9 cellular contexts compared by ENCODE assay signal in genomic region chr2:28643911-28644334, GRCh38.
DNase-seq lines count a peak whose midpoint lies in the region; ATAC-seq and TF ChIP-seq lines count a peak whose summit lies in the region.
"Had no signal": no experiment of that assay in that cellular context is flagged by ENCODE, and none has a peak within 500 bp of the region (broad histone marks: within the 10 kb centered on the region; RNA-seq: fewer than 3 reads in every experiment).

No MANE protein-coding gene starts in this region.

- H3K9me3 ChIP-seq in endodermal cell (ENCODE audit: control insufficient read depth, low read length), result no peaks in the 10 kb centered on the region
- no peaks in the 10 kb centered on the region for H3K9me3 ChIP-seq in neuronal stem cell (replicated peaks in 1 of 2; ENCODE audit: control insufficient read depth in 2 of 2, insufficient read depth in 1 of 2, low read depth in 1 of 2, low read length in 2 of 2)

- no peak overlapping the region for H3K4ac ChIP-seq in neuronal stem cell (ENCODE audit: low read length)

- no peak overlapping the region for H2BK5ac ChIP-seq in neuronal stem cell (ENCODE audit: low read length)

- no peak overlapping the region for H2AK5ac ChIP-seq in neuronal stem cell (ENCODE audit: low read depth, low read length)

- peak overlapping the region; percentile 45 for H3K27ac ChIP-seq in endodermal cell (ENCODE audit: low read depth, low read length)
- no peak overlapping the region for H3K27ac ChIP-seq in neuronal stem cell (replicated peaks; ENCODE audit: low read length)
- no peak overlapping the region for H3K27ac ChIP-seq in brain microvascular endothelial cell

- H3K36me3 ChIP-seq in endodermal cell (ENCODE audit: control insufficient read depth, insufficient read depth, low read length) (no peaks in the 10 kb centered on the region), neuronal stem cell (replicated peaks in 1 of 2; ENCODE audit: control insufficient read depth in 2 of 2, insufficient read depth in 2 of 2, low read length in 2 of 2) (no peaks in the 10 kb centered on the region), brain microvascular endothelial cell (replicated peaks) (no peaks in the 10 kb centered on the region)

- no peak overlapping the region for H3K9ac ChIP-seq in endodermal cell (ENCODE audit: extremely low read depth, low read length, poor library complexity, severe bottlenecking)
- no peak overlapping the region for H3K9ac ChIP-seq in neuronal stem cell (ENCODE audit: low read depth, low read length, poor library complexity)

- intact Hi-C loops in activated CD8-positive, alpha-beta T cell treated with anti-CD3 and anti-CD28 coated beads for 36 hours (cut with micrococcal nuclease), result no loop called here

- no peak overlapping the region for H3K14ac ChIP-seq in neuronal stem cell (ENCODE audit: low read length)

- no peak overlapping the region for H3K23ac ChIP-seq in neuronal stem cell (ENCODE audit: low read depth, low read length, poor library complexity)

- no peak overlapping the region for H2BK15ac ChIP-seq in neuronal stem cell (ENCODE audit: low read length)

- no peaks in the 10 kb centered on the region for H3K36me3 Mint-ChIP-seq in endodermal cell (ENCODE audit: low read depth)
- H3K36me3 Mint-ChIP-seq in activated CD8-positive, alpha-beta T cell treated with anti-CD3 and anti-CD28 coated beads for 36 hours (ENCODE audit: low read depth), result no peaks in the 10 kb centered on the region
- H3K36me3 Mint-ChIP-seq in activated T-cell treated with anti-CD3 and anti-CD28 coated beads, Interleukin-2, amount 50 U/mL, for 4 hours (ENCODE audit: insufficient read depth), result no peaks in the 10 kb centered on the region

- H3K4me3 Mint-ChIP-seq in endodermal cell, result no peak overlapping the region
- H3K4me3 Mint-ChIP-seq in activated CD8-positive, alpha-beta T cell treated with anti-CD3 and anti-CD28 coated beads for 36 hours, result no peak overlapping the region
- no peak overlapping the region for H3K4me3 Mint-ChIP-seq in activated T-cell treated with anti-CD3 and anti-CD28 coated beads, Interleukin-2, amount 50 U/mL, for 4 hours

- no peak overlapping the region for H4K8ac ChIP-seq in neuronal stem cell (ENCODE audit: low read depth, low read length)

- H3K4me1 Mint-ChIP-seq in endodermal cell, result peaks cover 2% of the 10 kb centered on the region
- peaks cover 23% of the 10 kb centered on the region for H3K4me1 Mint-ChIP-seq in activated CD8-positive, alpha-beta T cell treated with anti-CD3 and anti-CD28 coated beads for 36 hours (ENCODE audit: low read depth)
- H3K4me1 Mint-ChIP-seq in activated T-cell treated with anti-CD3 and anti-CD28 coated beads, Interleukin-2, amount 50 U/mL, for 4 hours (ENCODE audit: low read depth), result peaks cover 9% of the 10 kb centered on the region

- POLR2A ChIA-PET in activated CD8-positive, alpha-beta T cell treated with anti-CD3 and anti-CD28 coated beads for 36 hours (lab: Charles Lee), result interaction anchor here (0.6 to 1.1 kb wide), 2 partner anchors 19 to 292 kb away, joined by 3 to 5 read pairs; no protein-coding TSS in a partner anchor

- no peak overlapping the region for H2BK12ac ChIP-seq in neuronal stem cell (ENCODE audit: low read length)

- no peaks in the 10 kb centered on the region for H3K27me3 Mint-ChIP-seq in endodermal cell (ENCODE audit: insufficient read depth)
- H3K27me3 Mint-ChIP-seq in activated CD8-positive, alpha-beta T cell treated with anti-CD3 and anti-CD28 coated beads for 36 hours, result no peaks in the 10 kb centered on the region
- H3K27me3 Mint-ChIP-seq in activated T-cell treated with anti-CD3 and anti-CD28 coated beads, Interleukin-2, amount 50 U/mL, for 4 hours (ENCODE audit: low read depth), result no peaks in the 10 kb centered on the region

- H3K9me3 Mint-ChIP-seq in endodermal cell, result no peaks in the 10 kb centered on the region
- H3K9me3 Mint-ChIP-seq in activated CD8-positive, alpha-beta T cell treated with anti-CD3 and anti-CD28 coated beads for 36 hours, result no peaks in the 10 kb centered on the region
- no peaks in the 10 kb centered on the region for H3K9me3 Mint-ChIP-seq in activated T-cell treated with anti-CD3 and anti-CD28 coated beads, Interleukin-2, amount 50 U/mL, for 4 hours

- H3K27me3 ChIP-seq in endodermal cell (ENCODE audit: control insufficient read depth, insufficient read depth, low read length, poor library complexity, severe bottlenecking), result no peaks in the 10 kb centered on the region
- no peaks in the 10 kb centered on the region for H3K27me3 ChIP-seq in neuronal stem cell (ENCODE audit: control insufficient read depth in 3 of 3, insufficient read depth in 3 of 3, low read depth in 1 of 3, low read length in 3 of 3)
- no peaks in the 10 kb centered on the region for H3K27me3 ChIP-seq in brain microvascular endothelial cell (replicated peaks)

- WGBS in endodermal cell (ENCODE audit: insufficient coverage in 1 of 2, insufficient read length in 1 of 2), 2 experiments, result 82 to 90% methylated on average over 9 to 11 of the region's 11 CpGs
- no CpG with 5 or more reads among the region's 11 CpGs for WGBS in neuronal stem cell (ENCODE audit: extremely low coverage in 2 of 2, insufficient read length in 2 of 2, insufficient replicate concordance in 1 of 2), 2 donors

- H3K4me2 ChIP-seq in neuronal stem cell (ENCODE audit: insufficient read depth, low read length, poor library complexity, severe bottlenecking), result no peak overlapping the region

- peak overlapping the region; percentile 27 for H2AFZ ChIP-seq in neuronal stem cell (ENCODE audit: low read length)

- no peaks in the 10 kb centered on the region for H3K79me1 ChIP-seq in neuronal stem cell (ENCODE audit: low read depth, low read length)

- CTCF ChIA-PET in activated CD8-positive, alpha-beta T cell treated with anti-CD3 and anti-CD28 coated beads for 36 hours (lab: Charles Lee), result interaction anchor here (1.0 kb wide), 1 partner anchor 49 kb away, joined by 3 read pairs; no protein-coding TSS in a partner anchor

- H2BK120ac ChIP-seq in neuronal stem cell (ENCODE audit: low read depth, low read length), result no peak overlapping the region

- no peak overlapping the region for H3K18ac ChIP-seq in neuronal stem cell (ENCODE audit: low read length)

- ATAC-seq in activated CD8-positive, alpha-beta T cell treated with anti-CD3 and anti-CD28 coated beads for 36 hours, result no peak
- ATAC-seq in activated T-cell treated with anti-CD3 and anti-CD28 coated beads, Interleukin-2, amount 50 U/mL, for 4 hours, result no peak

- H3K27ac Mint-ChIP-seq in endodermal cell, result no peak overlapping the region
- H3K27ac Mint-ChIP-seq in activated CD8-positive, alpha-beta T cell treated with anti-CD3 and anti-CD28 coated beads for 36 hours, result no peak overlapping the region

- peak; percentile 89 for DNase-seq in ELR (ENCODE audit: low read depth)
- peak; percentile 5 for DNase-seq in NOMO-1 treated with dmso at 0.1 percent for 144 hours (lab: John Stamatoyannopoulos, UW; ENCODE audit: unreplicated experiment)
- no peak for DNase-seq in endodermal cell
- no peak for DNase-seq in neuronal stem cell (ENCODE audit: low spot score)
- DNase-seq in iPS-NIHi11 (ENCODE audit: low spot score), result no peak
- no peak for DNase-seq in brain microvascular endothelial cell
- DNase-seq in activated CD8-positive, alpha-beta T cell treated with anti-CD3 and anti-CD28 coated beads for 36 hours, result no peak
- DNase-seq in activated T-cell treated with anti-CD3 and anti-CD28 coated beads, Interleukin-2, amount 50 U/mL, for 4 hours, result no peak
- DNase-seq: DMS79 had no signal

- H3K4me1 ChIP-seq in endodermal cell (ENCODE audit: control insufficient read depth, insufficient read depth, low read length) (no peaks in the 10 kb centered on the region), neuronal stem cell (ENCODE audit: control insufficient read depth in 2 of 2, insufficient read depth in 1 of 2, low read depth in 1 of 2, low read length in 2 of 2) (peaks cover 16 to 37% of the 10 kb centered on the region in 2 donors)

- H3K4me3 ChIP-seq in endodermal cell (ENCODE audit: low read length) (no peak overlapping the region), neuronal stem cell (ENCODE audit: low read length in 2 of 2) (no peak overlapping the region), brain microvascular endothelial cell (ENCODE audit: low read depth, low read length) (no peak overlapping the region)

- no peak overlapping the region for H4K91ac ChIP-seq in neuronal stem cell (ENCODE audit: low read depth, low read length, poor library complexity)

- in situ Hi-C loops in brain microvascular endothelial cell (cut with HindIII; ENCODE audit: low pct_ligation_motif_present, low sequenced_read_pairs), result no loop called here

- TF ChIP-seq CTCF in endodermal cell (conservative IDR thresholded peaks at IDR 0.05) (no peak), brain microvascular endothelial cell (IDR thresholded peaks at IDR 0.05; ENCODE audit: low read depth, low read length, missing control alignments) (no peak)
- no peak for TF ChIP-seq CTCF in activated CD8-positive, alpha-beta T cell treated with anti-CD3 and anti-CD28 coated beads for 36 hours (IDR thresholded peaks at IDR 0.05)

Comparison
In these comparisons a context has a peak if more than half of its experiments do, and no peak if none do; other contexts are left out.
1. DNase-seq: peak in ELR (single experiment) and NOMO-1 treated with dmso at 0.1 percent for 144 hours (single experiment); none in endodermal cell (single experiment), neuronal stem cell (single experiment), iPS-NIHi11 (single experiment), brain microvascular endothelial cell (single experiment), activated CD8-positive, alpha-beta T cell treated with anti-CD3 and anti-CD28 coated beads for 36 hours (single experiment) and activated T-cell treated with anti-CD3 and anti-CD28 coated beads, Interleukin-2, amount 50 U/mL, for 4 hours (single experiment).